ENCODE assay signal across 8 cellular contexts in genomic region chrX:118459494-118459893, GRCh38. TPM values are rescaled to one million over a fixed set of nuclear protein-coding genes. Genes with fewer than 3 reads are reported as not detected.
A peak's percentile ranks its signal among the peaks of the same experiment; 100 is the strongest.
DNase-seq lines count a peak whose midpoint lies in the region; ATAC-seq and TF ChIP-seq lines count a peak whose summit lies in the region.

No MANE protein-coding gene starts in this region.

- H3K27ac Mint-ChIP-seq in naive B cell = no peak overlapping the region
- H3K27ac Mint-ChIP-seq in activated T-helper 1 cell treated with anti-CD3 and anti-CD28 coated beads, Interleukin-12 subunit alpha, Interleukin-12 subunit beta, Interleukin-2, Interleukin-4 antibody, amounts not matched to agents 30 ng/mL and 10 ng/mL and 1 ng/mL, durations not matched to agents 14 hours and 24 hours and 36 hours = no peak overlapping the region

- peaks cover 0 to 4% (median 0%) of the 10 kb centered on the region in 3 donors for H3K4me1 Mint-ChIP-seq in naive B cell
- H3K4me1 Mint-ChIP-seq in activated T-helper 1 cell treated with anti-CD3 and anti-CD28 coated beads, Interleukin-12 subunit alpha, Interleukin-12 subunit beta, Interleukin-2, Interleukin-4 antibody, amounts not matched to agents 30 ng/mL and 10 ng/mL and 1 ng/mL, durations not matched to agents 14 hours and 24 hours and 36 hours (ENCODE audit: low read depth) = no peaks in the 10 kb centered on the region

- H3K4me3 ChIP-seq in AG10803 (ENCODE audit: low read length) = no peak overlapping the region

- no peaks in the 10 kb centered on the region for H3K27me3 Mint-ChIP-seq in naive B cell
- peaks cover 5% of the 10 kb centered on the region for H3K27me3 Mint-ChIP-seq in activated T-helper 1 cell treated with anti-CD3 and anti-CD28 coated beads, Interleukin-12 subunit alpha, Interleukin-12 subunit beta, Interleukin-2, Interleukin-4 antibody, amounts not matched to agents 30 ng/mL and 10 ng/mL and 1 ng/mL, durations not matched to agents 14 hours and 24 hours and 36 hours (ENCODE audit: insufficient read depth)

- intact Hi-C loops in activated T-helper 1 cell treated with anti-CD3 and anti-CD28 coated beads, Interleukin-12 subunit alpha, Interleukin-12 subunit beta, Interleukin-2, Interleukin-4 antibody, amounts not matched to agents 30 ng/mL and 10 ng/mL and 1 ng/mL, durations not matched to agents 14 hours and 24 hours and 36 hours (cut with micrococcal nuclease) = loop anchor here (1.0 kb wide), 2 partner anchors 77 to 142 kb away; no protein-coding TSS in a partner anchor

- no peaks in the 10 kb centered on the region for H3K9me3 Mint-ChIP-seq in naive B cell
- no peaks in the 10 kb centered on the region for H3K9me3 Mint-ChIP-seq in activated T-helper 1 cell treated with anti-CD3 and anti-CD28 coated beads, Interleukin-12 subunit alpha, Interleukin-12 subunit beta, Interleukin-2, Interleukin-4 antibody, amounts not matched to agents 30 ng/mL and 10 ng/mL and 1 ng/mL, durations not matched to agents 14 hours and 24 hours and 36 hours

- ATAC-seq in naive B cell (ENCODE audit: low read depth in 2 of 2) (peak; percentile 58 to 66), HG03521 (IDR thresholded peaks at IDR 0.05; ENCODE audit: unreplicated experiment) (no peak)

- H3K36me3 Mint-ChIP-seq in naive B cell = no peaks in the 10 kb centered on the region
- H3K36me3 Mint-ChIP-seq in activated T-helper 1 cell treated with anti-CD3 and anti-CD28 coated beads, Interleukin-12 subunit alpha, Interleukin-12 subunit beta, Interleukin-2, Interleukin-4 antibody, amounts not matched to agents 30 ng/mL and 10 ng/mL and 1 ng/mL, durations not matched to agents 14 hours and 24 hours and 36 hours (ENCODE audit: low read depth) = no peaks in the 10 kb centered on the region

- no peak overlapping the region for H3K4me3 Mint-ChIP-seq in naive B cell
- H3K4me3 Mint-ChIP-seq in activated T-helper 1 cell treated with anti-CD3 and anti-CD28 coated beads, Interleukin-12 subunit alpha, Interleukin-12 subunit beta, Interleukin-2, Interleukin-4 antibody, amounts not matched to agents 30 ng/mL and 10 ng/mL and 1 ng/mL, durations not matched to agents 14 hours and 24 hours and 36 hours = no peak overlapping the region

- DNase-seq in AG10803 (ENCODE audit: low read depth) = peak; percentile 47
- peak; percentile 15 for DNase-seq in GM10266 (ENCODE audit: extremely low spot score)
- peak; percentile 34 for DNase-seq in HuH-7 (ENCODE audit: low spot score)
- peak; percentile 65 for DNase-seq in RKO (ENCODE audit: low spot score)
- DNase-seq in dedifferentiated amniotic fluid mesenchymal stem cell (ENCODE audit: extremely low spot score) = peak; percentile 39
- peak; percentile 25 for DNase-seq in naive B cell
- DNase-seq in activated T-helper 1 cell treated with anti-CD3 and anti-CD28 coated beads, Interleukin-12 subunit alpha, Interleukin-12 subunit beta, Interleukin-2, Interleukin-4 antibody, amounts not matched to agents 30 ng/mL and 10 ng/mL and 1 ng/mL, durations not matched to agents 14 hours and 24 hours and 36 hours (ENCODE audit: low spot score) = no peak

- peak; percentile 68 for TF ChIP-seq CTCF in AG10803 (conservative IDR thresholded peaks at IDR 0.05; ENCODE audit: low read length)
- TF ChIP-seq CTCF in GM10266 (IDR thresholded peaks at IDR 0.05; ENCODE audit: control insufficient read depth, insufficient read depth, low read depth, missing control alignments) = peak; percentile 39

RNA-seq across cellular contexts. Expression of gene DOCK11, which starts 36.1 kb away (rescaled TPM):
- polyA plus RNA-seq in naive B cell (ENCODE audit: low read depth in 6 of 6) = 10 to 100 TPM; 15.4 to 29.9 (median 19.7) TPM
- 28.6 and 30.1 TPM in 2 replicates for total RNA-seq in activated T-helper 1 cell treated with anti-CD3 and anti-CD28 coated beads, Interleukin-12 subunit alpha, Interleukin-12 subunit beta, Interleukin-2, Interleukin-4 antibody, amounts not matched to agents 30 ng/mL and 10 ng/mL and 1 ng/mL, durations not matched to agents 14 hours and 24 hours and 36 hours
